ENCODE assay signal across 8 cellular contexts in the genomic region with DNA sequence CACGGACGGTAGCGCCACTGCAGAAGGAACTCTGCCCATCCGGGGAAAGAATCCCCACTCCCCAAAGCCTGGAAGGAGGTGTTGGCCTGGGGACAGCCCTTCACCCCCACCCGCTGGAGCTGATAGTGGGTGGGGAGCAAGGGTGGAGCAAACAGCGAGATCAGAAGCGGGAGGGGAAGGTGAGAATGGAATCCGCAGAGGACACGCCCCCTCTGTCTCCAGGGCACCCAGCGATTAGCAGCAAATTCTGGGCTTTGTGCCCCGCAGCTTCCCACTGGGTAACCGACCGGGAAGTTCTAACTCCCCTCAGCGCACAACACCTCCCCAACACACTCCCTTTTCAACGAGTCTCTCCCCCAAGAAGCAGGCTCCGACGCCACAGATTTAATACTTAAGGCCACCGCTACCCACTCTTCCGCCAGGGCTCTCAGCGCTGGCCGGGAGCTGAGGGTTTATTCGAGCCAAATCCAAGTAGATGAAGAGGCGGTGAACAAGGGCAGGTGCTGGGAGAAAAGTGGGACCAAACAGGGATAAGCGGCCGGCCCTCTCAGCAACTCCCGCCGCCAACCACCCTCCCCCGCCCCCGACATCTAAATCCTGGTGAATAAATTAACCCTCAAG. TPM values are rescaled to one million over a fixed set of nuclear protein-coding genes. Genes with fewer than 3 reads are reported as not detected.
DNase-seq lines count a peak whose midpoint lies in the region; ATAC-seq and TF ChIP-seq lines count a peak whose summit lies in the region.

No MANE protein-coding gene starts in this region.

- intact Hi-C loops in activated CD4-positive, alpha-beta memory T cell treated with anti-CD3 and anti-CD28 coated beads for 36 hours (cut with micrococcal nuclease), result loop anchor here (1.0 to 10.0 kb wide), 2 partner anchors 72 to 340 kb away; no protein-coding TSS in a partner anchor

- peak overlapping the region; percentile 88 for H3K4me2 ChIP-seq in Karpas-422 (ENCODE audit: low read depth, low read length, poor library complexity, severe bottlenecking)

- no peaks in the 10 kb centered on the region for H3K79me2 ChIP-seq in Karpas-422 (ENCODE audit: low read length)

- no peaks in the 10 kb centered on the region for H3K36me3 ChIP-seq in Karpas-422 (ENCODE audit: insufficient read depth, low read length)

- CTCF ChIA-PET in activated CD4-positive, alpha-beta memory T cell treated with anti-CD3 and anti-CD28 coated beads for 36 hours (lab: Charles Lee), result interaction anchor here (1.1 kb wide), 1 partner anchor 21 kb away, joined by 3 read pairs; no protein-coding TSS in a partner anchor

- no peak overlapping the region for H3K27ac Mint-ChIP-seq in activated CD4-positive, alpha-beta memory T cell treated with anti-CD3 and anti-CD28 coated beads for 36 hours
- H3K27ac Mint-ChIP-seq in neural crest cell (ENCODE audit: unreplicated experiment), result no peak overlapping the region

- H3K9me3 ChIP-seq in Karpas-422 (ENCODE audit: low read length), result no peaks in the 10 kb centered on the region

- peak overlapping the region; percentile 65 for H3K4me3 Mint-ChIP-seq in activated CD4-positive, alpha-beta memory T cell treated with anti-CD3 and anti-CD28 coated beads for 36 hours
- peak overlapping the region; percentile 98 for H3K4me3 Mint-ChIP-seq in neural crest cell

- peaks cover 10% of the 10 kb centered on the region for H3K4me1 Mint-ChIP-seq in activated CD4-positive, alpha-beta memory T cell treated with anti-CD3 and anti-CD28 coated beads for 36 hours (ENCODE audit: low read depth)
- H3K4me1 Mint-ChIP-seq in neural crest cell, result peaks cover 49% of the 10 kb centered on the region

- DNase-seq in DMS79 treated with DMSO at 0.1 percent for 48 hours (lab: John Stamatoyannopoulos, UW) (peak; percentile 92), Karpas-422 (peak; percentile 58), fibroblast of the aortic adventitia (ENCODE audit: low read depth) (peak; percentile 58), neural crest cell (ENCODE audit: low read depth, low spot score) (no peak)
- no peak for DNase-seq in activated CD4-positive, alpha-beta memory T cell treated with anti-CD3 and anti-CD28 coated beads for 36 hours
- no peak for DNase-seq in stimulated activated naive CD4-positive, alpha-beta T cell (lab: John Stamatoyannopoulos, UW)

- TF ChIP-seq CTCF in fibroblast of the aortic adventitia (IDR thresholded peaks at IDR 0.05; ENCODE audit: insufficient read depth, low read length), result no peak
- TF ChIP-seq CTCF in neural crest cell (conservative IDR thresholded peaks at IDR 0.05), result no peak

- H3K27me3 ChIP-seq in Karpas-422 (ENCODE audit: low read length), result no peaks in the 10 kb centered on the region

- H3K4me3 ChIP-seq in Karpas-422 (ENCODE audit: low read length) (peak overlapping the region; percentile 70; the same call in 1 of the 2 replicates), fibroblast of the aortic adventitia (ENCODE audit: low read depth, low read length) (peak overlapping the region; percentile 74)

- POLR2A ChIA-PET in activated CD4-positive, alpha-beta memory T cell treated with anti-CD3 and anti-CD28 coated beads for 36 hours (lab: Charles Lee), result no interaction called here

- peaks cover 16% of the 10 kb centered on the region; the same call in 1 of the 2 replicates for H4K20me1 ChIP-seq in Karpas-422 (ENCODE audit: insufficient read depth, low read depth, low read length)

- ATAC-seq in GM21717 (IDR thresholded peaks at IDR 0.05; ENCODE audit: unreplicated experiment) (no peak), HG02852 (IDR thresholded peaks at IDR 0.05; ENCODE audit: unreplicated experiment) (no peak)

- no peaks in the 10 kb centered on the region for H3K36me3 Mint-ChIP-seq in activated CD4-positive, alpha-beta memory T cell treated with anti-CD3 and anti-CD28 coated beads for 36 hours
- H3K36me3 Mint-ChIP-seq in neural crest cell (ENCODE audit: low read depth), result peaks cover 2% of the 10 kb centered on the region

- H3K9me2 ChIP-seq in Karpas-422 (replicated peaks; ENCODE audit: insufficient read depth, low read length), result no peaks in the 10 kb centered on the region

- peaks cover 6% of the 10 kb centered on the region for H3K27me3 Mint-ChIP-seq in activated CD4-positive, alpha-beta memory T cell treated with anti-CD3 and anti-CD28 coated beads for 36 hours
- no peaks in the 10 kb centered on the region for H3K27me3 Mint-ChIP-seq in neural crest cell (ENCODE audit: low read depth)

- peaks cover 33% of the 10 kb centered on the region for H3K4me1 ChIP-seq in Karpas-422 (ENCODE audit: low read length)

- H2AFZ ChIP-seq in Karpas-422 (ENCODE audit: low read length), result no peak overlapping the region

- no peak overlapping the region for H3K27ac ChIP-seq in Karpas-422 (ENCODE audit: low read length)

- no peaks in the 10 kb centered on the region for H3K9me3 Mint-ChIP-seq in activated CD4-positive, alpha-beta memory T cell treated with anti-CD3 and anti-CD28 coated beads for 36 hours
- no peaks in the 10 kb centered on the region for H3K9me3 Mint-ChIP-seq in neural crest cell

- H3K9ac ChIP-seq in Karpas-422 (ENCODE audit: low read length), result peak overlapping the region; percentile 69

RNA-seq across cellular contexts. Expression of a gene that starts 1.3 kb away (rescaled TPM):
- 29.4 and 83.8 TPM in 2 replicates for total RNA-seq in Karpas-422 (2014; rRNA removed; shearing (Covaris generic); ENCODE audit: low replicate concordance)
- total RNA-seq in activated CD4-positive, alpha-beta memory T cell treated with anti-CD3 and anti-CD28 coated beads for 36 hours, result 10 to 100 TPM; 14.9 to 15.7 TPM
- total RNA-seq in fibroblast of the aortic adventitia (ENCODE audit: low replicate concordance), result 10.4 and 11.5 TPM in 2 replicates
- total RNA-seq in neural crest cell, result 123 and 128 TPM in 2 replicates

RNA-seq across cellular contexts. Expression of a gene that starts 18.2 kb away (rescaled TPM):
- not detected in 2 replicates for total RNA-seq in Karpas-422 (2014; rRNA removed; shearing (Covaris generic); ENCODE audit: low replicate concordance)
- not detected for total RNA-seq in activated CD4-positive, alpha-beta memory T cell treated with anti-CD3 and anti-CD28 coated beads for 36 hours
- not detected in 2 replicates for total RNA-seq in fibroblast of the aortic adventitia (ENCODE audit: low replicate concordance)
- not detected in 2 replicates for total RNA-seq in neural crest cell

Comparison
In these comparisons a context has a peak if more than half of its experiments do, and no peak if none do; other contexts are left out.
1. DNase-seq: peak in DMS79 treated with DMSO at 0.1 percent for 48 hours (single experiment), Karpas-422 (single experiment) and fibroblast of the aortic adventitia (single experiment); none in activated CD4-positive, alpha-beta memory T cell treated with anti-CD3 and anti-CD28 coated beads for 36 hours (single experiment), neural crest cell (single experiment) and stimulated activated naive CD4-positive, alpha-beta T cell (0 of 6).